In genomic region chr3:59135091-59135490, GRCh38 we compare ENCODE assay signal across 27 cellular contexts.
"Had no signal": no experiment of that assay in that cellular context is flagged by ENCODE, and none has a peak within 500 bp of the region (broad histone marks: within the 10 kb centered on the region; RNA-seq: fewer than 3 reads in every experiment).

No MANE protein-coding gene starts in this region.

- H3K27ac ChIP-seq: epithelial cell of prostate, gastrocnemius medialis, hepatocyte, left lung, ovary, psoas muscle, skin epidermis, suprapubic skin, transverse colon had no signal

- H3K4me2 ChIP-seq: hepatocyte had no signal

- FAIRE-seq: colon, kidney had no signal

- H2AFZ ChIP-seq: hepatocyte had no signal

- H3K27me3 ChIP-seq: gastrocnemius medialis, hepatocyte, left lung, ovary, suprapubic skin, transverse colon had no signal

- H3K4me1 ChIP-seq: gastrocnemius medialis, left lung, psoas muscle, transverse colon had no signal

- H3K9me3 ChIP-seq: gastrocnemius medialis, left lung, ovary, psoas muscle, suprapubic skin, transverse colon had no signal

- DNase-seq: effector CD8-positive, alpha-beta T cell; endodermal cell; foreskin fibroblast; gastrocnemius medialis; head of caudate nucleus; kidney; left lung; mammary epithelial cell; mesendoderm; midbrain; naive thymus-derived CD8-positive, alpha-beta T cell; occipital lobe; ovary; posterior cingulate gyrus; psoas muscle; right cardiac atrium; stimulated activated CD4-positive, alpha-beta T cell treated with anti-CD3 and anti-CD28 coated beads, Interleukin-15, amount 100 ng/mL, for 24 hours; stimulated activated CD4-positive, alpha-beta T cell treated with anti-CD3 and anti-CD28 coated beads, Interleukin-2, amount 100 ng/mL, for 48 hours; stimulated activated naive CD4-positive, alpha-beta T cell; stimulated activated naive CD8-positive, alpha-beta T cell treated with anti-CD3 and anti-CD28 coated beads, Interleukin-15, amount 100 ng/mL, for 72 hours; transverse colon had no signal

- ATAC-seq: esophagus mucosa; gastrocnemius medialis; left lung; naive thymus-derived CD8-positive, alpha-beta T cell; psoas muscle; right cardiac atrium; stimulated activated naive CD8-positive, alpha-beta T cell treated with anti-CD3 and anti-CD28 coated beads, Interleukin-15, amount 100 ng/mL, for 72 hours had no signal

- H3K36me3 ChIP-seq: gastrocnemius medialis, left lung, ovary, suprapubic skin, transverse colon had no signal

- H3K79me2 ChIP-seq: hepatocyte had no signal

- H3K4me3 ChIP-seq: gastrocnemius medialis, hepatocyte, left lung, ovary, psoas muscle, skin epidermis, suprapubic skin, transverse colon had no signal
